Comparison of ENCODE assay signal across 22 cellular contexts in genomic region chr1:173779946-173780345, GRCh38.
"Had no signal": no experiment of that assay in that cellular context is flagged by ENCODE, and none has a peak within 500 bp of the region (broad histone marks: within the 10 kb centered on the region; RNA-seq: fewer than 3 reads in every experiment).

No MANE protein-coding gene starts in this region.

- H2AFZ ChIP-seq: hepatocyte had no signal

- H3K27ac Mint-ChIP-seq: endodermal cell had no signal

- H3K27me3 Mint-ChIP-seq: naive thymus-derived CD4-positive, alpha-beta T cell had no signal

- H3K4me1 ChIP-seq: colonic mucosa, psoas muscle, stomach, transverse colon had no signal

- DNase-seq: colonic mucosa; effector CD4-positive, alpha-beta T cell; endodermal cell; erythroblast; foreskin melanocyte; head of caudate nucleus; left colon; left ventricle myocardium superior; naive thymus-derived CD4-positive, alpha-beta T cell; nephron progenitor cell; psoas muscle; retina; stimulated activated CD4-positive, alpha-beta T cell treated with anti-CD3 and anti-CD28 coated beads, Interleukin-2, amount 100 ng/mL, for 24 hours; stimulated activated naive CD4-positive, alpha-beta T cell; stomach; substantia nigra; transverse colon had no signal

- H3K4me3 Mint-ChIP-seq: endodermal cell; naive thymus-derived CD4-positive, alpha-beta T cell; nephron progenitor cell had no signal

- H3K9me3 Mint-ChIP-seq: endodermal cell; naive thymus-derived CD4-positive, alpha-beta T cell had no signal

- H3K4me1 Mint-ChIP-seq: endodermal cell, nephron progenitor cell had no signal

- H3K36me3 ChIP-seq: colonic mucosa had no signal

- H3K27ac ChIP-seq: colonic mucosa, hepatocyte, neutrophil, psoas muscle, skin epidermis, stomach, thoracic aorta, transverse colon had no signal

- H3K4me2 ChIP-seq: hepatocyte had no signal

- H3K79me2 ChIP-seq: hepatocyte had no signal

- H3K4me3 ChIP-seq: colonic mucosa, hepatocyte, lung, psoas muscle, skin epidermis, stomach, thoracic aorta, transverse colon had no signal

- H3K27me3 ChIP-seq: colonic mucosa, hepatocyte, neutrophil, stomach, transverse colon had no signal

- H3K9me3 ChIP-seq: colonic mucosa, neutrophil, stomach, thoracic aorta, transverse colon had no signal
